ENCODE assay signal across 1 cellular context in the genomic region with DNA sequence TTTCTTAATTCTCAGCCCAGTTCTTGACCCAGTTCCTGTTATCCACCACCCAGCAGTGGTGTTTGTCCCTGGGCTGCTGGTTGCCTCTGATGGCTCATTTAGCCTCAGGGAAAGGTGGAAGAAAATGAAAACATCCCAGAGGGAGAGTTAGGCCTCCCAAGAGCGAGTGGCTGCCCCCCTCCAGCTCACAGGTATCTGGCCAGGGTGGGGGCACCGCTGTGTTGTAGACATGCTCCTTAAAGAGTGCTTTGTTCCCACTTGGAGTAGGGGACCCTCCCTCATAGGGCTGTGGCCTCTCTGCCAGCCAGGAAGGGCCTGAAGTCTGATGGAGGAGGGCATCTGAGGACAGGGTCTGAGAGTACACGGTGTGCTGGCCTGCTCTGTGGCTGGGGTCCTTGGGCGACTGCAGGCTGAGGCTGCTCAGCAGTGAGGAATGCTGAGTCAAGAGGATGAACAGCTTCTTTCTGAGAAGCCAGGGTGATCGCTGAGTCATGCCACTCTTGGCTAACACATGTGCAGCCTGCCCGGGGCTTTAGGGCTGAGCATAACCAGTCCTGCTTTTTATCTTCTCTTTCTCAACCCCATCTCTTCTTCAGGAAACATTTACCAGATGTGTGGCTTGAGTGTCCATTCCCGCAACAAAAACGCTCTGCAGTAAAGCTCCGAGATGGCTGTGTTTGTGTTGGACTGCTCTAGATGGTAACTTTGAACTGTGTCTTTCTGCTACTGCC.
TF ChIP-seq lines count a peak whose summit lies in the region.

No MANE protein-coding gene starts in this region.

TF ChIP-seq in K562, 482 proteins besides CTCF, POLR2A, EP300 and RAD21 (continued from another document):
- TF ChIP-seq, protein P1, sequence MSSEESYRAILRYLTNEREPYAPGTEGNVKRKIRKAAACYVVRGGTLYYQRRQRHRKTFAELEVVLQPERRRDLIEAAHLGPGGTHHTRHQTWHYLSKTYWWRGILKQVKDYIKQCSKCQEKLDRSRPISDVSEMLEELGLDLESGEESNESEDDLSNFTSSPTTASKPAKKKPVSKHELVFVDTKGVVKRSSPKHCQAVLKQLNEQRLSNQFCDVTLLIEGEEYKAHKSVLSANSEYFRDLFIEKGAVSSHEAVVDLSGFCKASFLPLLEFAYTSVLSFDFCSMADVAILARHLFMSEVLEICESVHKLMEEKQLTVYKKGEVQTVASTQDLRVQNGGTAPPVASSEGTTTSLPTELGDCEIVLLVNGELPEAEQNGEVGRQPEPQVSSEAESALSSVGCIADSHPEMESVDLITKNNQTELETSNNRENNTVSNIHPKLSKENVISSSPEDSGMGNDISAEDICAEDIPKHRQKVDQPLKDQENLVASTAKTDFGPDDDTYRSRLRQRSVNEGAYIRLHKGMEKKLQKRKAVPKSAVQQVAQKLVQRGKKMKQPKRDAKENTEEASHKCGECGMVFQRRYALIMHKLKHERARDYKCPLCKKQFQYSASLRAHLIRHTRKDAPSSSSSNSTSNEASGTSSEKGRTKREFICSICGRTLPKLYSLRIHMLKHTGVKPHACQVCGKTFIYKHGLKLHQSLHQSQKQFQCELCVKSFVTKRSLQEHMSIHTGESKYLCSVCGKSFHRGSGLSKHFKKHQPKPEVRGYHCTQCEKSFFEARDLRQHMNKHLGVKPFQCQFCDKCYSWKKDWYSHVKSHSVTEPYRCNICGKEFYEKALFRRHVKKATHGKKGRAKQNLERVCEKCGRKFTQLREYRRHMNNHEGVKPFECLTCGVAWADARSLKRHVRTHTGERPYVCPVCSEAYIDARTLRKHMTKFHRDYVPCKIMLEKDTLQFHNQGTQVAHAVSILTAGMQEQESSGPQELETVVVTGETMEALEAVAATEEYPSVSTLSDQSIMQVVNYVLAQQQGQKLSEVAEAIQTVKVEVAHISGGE (CRISPR knock-in tag; IDR thresholded peaks at IDR 0.05): 0 out of 6 replicates have a peak, but pooled peaks of 1 of the 3 experiments have one; percentile 14
- no peak; the same call in 1 of the 2 replicates for TF ChIP-seq ZKSCAN1 (IDR thresholded peaks at IDR 0.05; ENCODE audit: low read depth, low read length)
- TF ChIP-seq, protein P2, sequence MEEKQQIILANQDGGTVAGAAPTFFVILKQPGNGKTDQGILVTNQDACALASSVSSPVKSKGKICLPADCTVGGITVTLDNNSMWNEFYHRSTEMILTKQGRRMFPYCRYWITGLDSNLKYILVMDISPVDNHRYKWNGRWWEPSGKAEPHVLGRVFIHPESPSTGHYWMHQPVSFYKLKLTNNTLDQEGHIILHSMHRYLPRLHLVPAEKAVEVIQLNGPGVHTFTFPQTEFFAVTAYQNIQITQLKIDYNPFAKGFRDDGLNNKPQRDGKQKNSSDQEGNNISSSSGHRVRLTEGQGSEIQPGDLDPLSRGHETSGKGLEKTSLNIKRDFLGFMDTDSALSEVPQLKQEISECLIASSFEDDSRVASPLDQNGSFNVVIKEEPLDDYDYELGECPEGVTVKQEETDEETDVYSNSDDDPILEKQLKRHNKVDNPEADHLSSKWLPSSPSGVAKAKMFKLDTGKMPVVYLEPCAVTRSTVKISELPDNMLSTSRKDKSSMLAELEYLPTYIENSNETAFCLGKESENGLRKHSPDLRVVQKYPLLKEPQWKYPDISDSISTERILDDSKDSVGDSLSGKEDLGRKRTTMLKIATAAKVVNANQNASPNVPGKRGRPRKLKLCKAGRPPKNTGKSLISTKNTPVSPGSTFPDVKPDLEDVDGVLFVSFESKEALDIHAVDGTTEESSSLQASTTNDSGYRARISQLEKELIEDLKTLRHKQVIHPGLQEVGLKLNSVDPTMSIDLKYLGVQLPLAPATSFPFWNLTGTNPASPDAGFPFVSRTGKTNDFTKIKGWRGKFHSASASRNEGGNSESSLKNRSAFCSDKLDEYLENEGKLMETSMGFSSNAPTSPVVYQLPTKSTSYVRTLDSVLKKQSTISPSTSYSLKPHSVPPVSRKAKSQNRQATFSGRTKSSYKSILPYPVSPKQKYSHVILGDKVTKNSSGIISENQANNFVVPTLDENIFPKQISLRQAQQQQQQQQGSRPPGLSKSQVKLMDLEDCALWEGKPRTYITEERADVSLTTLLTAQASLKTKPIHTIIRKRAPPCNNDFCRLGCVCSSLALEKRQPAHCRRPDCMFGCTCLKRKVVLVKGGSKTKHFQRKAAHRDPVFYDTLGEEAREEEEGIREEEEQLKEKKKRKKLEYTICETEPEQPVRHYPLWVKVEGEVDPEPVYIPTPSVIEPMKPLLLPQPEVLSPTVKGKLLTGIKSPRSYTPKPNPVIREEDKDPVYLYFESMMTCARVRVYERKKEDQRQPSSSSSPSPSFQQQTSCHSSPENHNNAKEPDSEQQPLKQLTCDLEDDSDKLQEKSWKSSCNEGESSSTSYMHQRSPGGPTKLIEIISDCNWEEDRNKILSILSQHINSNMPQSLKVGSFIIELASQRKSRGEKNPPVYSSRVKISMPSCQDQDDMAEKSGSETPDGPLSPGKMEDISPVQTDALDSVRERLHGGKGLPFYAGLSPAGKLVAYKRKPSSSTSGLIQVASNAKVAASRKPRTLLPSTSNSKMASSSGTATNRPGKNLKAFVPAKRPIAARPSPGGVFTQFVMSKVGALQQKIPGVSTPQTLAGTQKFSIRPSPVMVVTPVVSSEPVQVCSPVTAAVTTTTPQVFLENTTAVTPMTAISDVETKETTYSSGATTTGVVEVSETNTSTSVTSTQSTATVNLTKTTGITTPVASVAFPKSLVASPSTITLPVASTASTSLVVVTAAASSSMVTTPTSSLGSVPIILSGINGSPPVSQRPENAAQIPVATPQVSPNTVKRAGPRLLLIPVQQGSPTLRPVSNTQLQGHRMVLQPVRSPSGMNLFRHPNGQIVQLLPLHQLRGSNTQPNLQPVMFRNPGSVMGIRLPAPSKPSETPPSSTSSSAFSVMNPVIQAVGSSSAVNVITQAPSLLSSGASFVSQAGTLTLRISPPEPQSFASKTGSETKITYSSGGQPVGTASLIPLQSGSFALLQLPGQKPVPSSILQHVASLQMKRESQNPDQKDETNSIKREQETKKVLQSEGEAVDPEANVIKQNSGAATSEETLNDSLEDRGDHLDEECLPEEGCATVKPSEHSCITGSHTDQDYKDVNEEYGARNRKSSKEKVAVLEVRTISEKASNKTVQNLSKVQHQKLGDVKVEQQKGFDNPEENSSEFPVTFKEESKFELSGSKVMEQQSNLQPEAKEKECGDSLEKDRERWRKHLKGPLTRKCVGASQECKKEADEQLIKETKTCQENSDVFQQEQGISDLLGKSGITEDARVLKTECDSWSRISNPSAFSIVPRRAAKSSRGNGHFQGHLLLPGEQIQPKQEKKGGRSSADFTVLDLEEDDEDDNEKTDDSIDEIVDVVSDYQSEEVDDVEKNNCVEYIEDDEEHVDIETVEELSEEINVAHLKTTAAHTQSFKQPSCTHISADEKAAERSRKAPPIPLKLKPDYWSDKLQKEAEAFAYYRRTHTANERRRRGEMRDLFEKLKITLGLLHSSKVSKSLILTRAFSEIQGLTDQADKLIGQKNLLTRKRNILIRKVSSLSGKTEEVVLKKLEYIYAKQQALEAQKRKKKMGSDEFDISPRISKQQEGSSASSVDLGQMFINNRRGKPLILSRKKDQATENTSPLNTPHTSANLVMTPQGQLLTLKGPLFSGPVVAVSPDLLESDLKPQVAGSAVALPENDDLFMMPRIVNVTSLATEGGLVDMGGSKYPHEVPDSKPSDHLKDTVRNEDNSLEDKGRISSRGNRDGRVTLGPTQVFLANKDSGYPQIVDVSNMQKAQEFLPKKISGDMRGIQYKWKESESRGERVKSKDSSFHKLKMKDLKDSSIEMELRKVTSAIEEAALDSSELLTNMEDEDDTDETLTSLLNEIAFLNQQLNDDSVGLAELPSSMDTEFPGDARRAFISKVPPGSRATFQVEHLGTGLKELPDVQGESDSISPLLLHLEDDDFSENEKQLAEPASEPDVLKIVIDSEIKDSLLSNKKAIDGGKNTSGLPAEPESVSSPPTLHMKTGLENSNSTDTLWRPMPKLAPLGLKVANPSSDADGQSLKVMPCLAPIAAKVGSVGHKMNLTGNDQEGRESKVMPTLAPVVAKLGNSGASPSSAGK (IDR thresholded peaks at IDR 0.05): peak; percentile 75
- peak in 1 of 2 experiments; percentile 79; a peak in 3 of 4 replicates for TF ChIP-seq ARNT (IDR thresholded peaks at IDR 0.05)
- TF ChIP-seq LEF1 (IDR thresholded peaks at IDR 0.05): peak; percentile 60; the same call in 1 of the 2 replicates
- peak; percentile 87 for TF ChIP-seq MYC (IDR thresholded peaks at IDR 0.05; ENCODE audit: low read depth, low read length)
- no peak for TF ChIP-seq MYC (CRISPR knock-in tag; IDR thresholded peaks at IDR 0.05; ENCODE audit: borderline replicate concordance, low read depth)
- 0 out of 2 replicates have a peak, but pooled peaks have one; percentile 9 for TF ChIP-seq MIER1 (IDR thresholded peaks at IDR 0.05; ENCODE audit: low read depth)
- TF ChIP-seq SRSF9 (IDR thresholded peaks at IDR 0.05; ENCODE audit: borderline replicate concordance, low read depth, low read length): no peak
- TF ChIP-seq MEF2A (IDR thresholded peaks at IDR 0.05; ENCODE audit: control insufficient read depth, low read depth, low read length): no peak
- peak; percentile 13 for TF ChIP-seq NEUROD1 (IDR thresholded peaks at IDR 0.05; ENCODE audit: borderline replicate concordance, low read depth, low read length, partially characterized antibody)
- peak; percentile 74 for TF ChIP-seq STAT5A (IDR thresholded peaks at IDR 0.05; ENCODE audit: borderline replicate concordance, low read length)
- 0 out of 2 replicates have a peak, but pooled peaks have one; percentile 17 for TF ChIP-seq TSC22D4 (tag; IDR thresholded peaks at IDR 0.05)
- peak; percentile 9 for TF ChIP-seq TBP (optimal IDR thresholded peaks at IDR 0.05; ENCODE audit: low read depth, low read length)
- no peak for TF ChIP-seq ZNF75A (CRISPR knock-in tag; IDR thresholded peaks at IDR 0.05)
- no peak for TF ChIP-seq BCL6 (CRISPR knock-in tag; IDR thresholded peaks at IDR 0.05)
- 0 out of 2 replicates have a peak, but pooled peaks have one; percentile 9 for TF ChIP-seq ETV1 (tag; conservative IDR thresholded peaks at IDR 0.05; ENCODE audit: low read depth)
- TF ChIP-seq NBN (IDR thresholded peaks at IDR 0.05; ENCODE audit: low read depth): 0 out of 2 replicates have a peak, but pooled peaks have one; percentile 70
- 0 out of 4 replicates have a peak, but pooled peaks of 1 of the 2 experiments have one; percentile 30 for TF ChIP-seq FOXK2 (conservative IDR thresholded peaks at IDR 0.05 in 1 of 2, IDR thresholded peaks at IDR 0.05 in 1 of 2; ENCODE audit: low read depth in 2 of 2)
- TF ChIP-seq NFE2L1 (tag; IDR thresholded peaks at IDR 0.05; ENCODE audit: borderline replicate concordance, low read depth): peak; percentile 91
- TF ChIP-seq, protein P3, sequence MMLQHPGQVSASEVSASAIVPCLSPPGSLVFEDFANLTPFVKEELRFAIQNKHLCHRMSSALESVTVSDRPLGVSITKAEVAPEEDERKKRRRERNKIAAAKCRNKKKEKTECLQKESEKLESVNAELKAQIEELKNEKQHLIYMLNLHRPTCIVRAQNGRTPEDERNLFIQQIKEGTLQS (IDR thresholded peaks at IDR 0.05): peak; percentile 81
- TF ChIP-seq, protein P3 (CRISPR knock-in tag; conservative IDR thresholded peaks at IDR 0.05): no peak
- TF ChIP-seq, protein P4, sequence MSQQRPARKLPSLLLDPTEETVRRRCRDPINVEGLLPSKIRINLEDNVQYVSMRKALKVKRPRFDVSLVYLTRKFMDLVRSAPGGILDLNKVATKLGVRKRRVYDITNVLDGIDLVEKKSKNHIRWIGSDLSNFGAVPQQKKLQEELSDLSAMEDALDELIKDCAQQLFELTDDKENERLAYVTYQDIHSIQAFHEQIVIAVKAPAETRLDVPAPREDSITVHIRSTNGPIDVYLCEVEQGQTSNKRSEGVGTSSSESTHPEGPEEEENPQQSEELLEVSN (IDR thresholded peaks at IDR 0.05; ENCODE audit: borderline replicate concordance in 1 of 2, extremely low read depth in 1 of 2, insufficient read depth in 1 of 2, insufficient read length in 1 of 2, low read depth in 1 of 2, low read length in 1 of 2, poor library complexity in 1 of 2, severe bottlenecking in 1 of 2): peak; percentile 50 to 53
- TF ChIP-seq EZH2 (IDR thresholded peaks at IDR 0.05; ENCODE audit: borderline replicate concordance, low read depth, low read length): no peak
- peak; percentile 99 for TF ChIP-seq C11orf30 (IDR thresholded peaks at IDR 0.05; ENCODE audit: low read depth)
- TF ChIP-seq, protein P5, sequence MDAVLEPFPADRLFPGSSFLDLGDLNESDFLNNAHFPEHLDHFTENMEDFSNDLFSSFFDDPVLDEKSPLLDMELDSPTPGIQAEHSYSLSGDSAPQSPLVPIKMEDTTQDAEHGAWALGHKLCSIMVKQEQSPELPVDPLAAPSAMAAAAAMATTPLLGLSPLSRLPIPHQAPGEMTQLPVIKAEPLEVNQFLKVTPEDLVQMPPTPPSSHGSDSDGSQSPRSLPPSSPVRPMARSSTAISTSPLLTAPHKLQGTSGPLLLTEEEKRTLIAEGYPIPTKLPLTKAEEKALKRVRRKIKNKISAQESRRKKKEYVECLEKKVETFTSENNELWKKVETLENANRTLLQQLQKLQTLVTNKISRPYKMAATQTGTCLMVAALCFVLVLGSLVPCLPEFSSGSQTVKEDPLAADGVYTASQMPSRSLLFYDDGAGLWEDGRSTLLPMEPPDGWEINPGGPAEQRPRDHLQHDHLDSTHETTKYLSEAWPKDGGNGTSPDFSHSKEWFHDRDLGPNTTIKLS (IDR thresholded peaks at IDR 0.05; ENCODE audit: borderline replicate concordance, low read depth): peak; percentile 60; the same call in 1 of the 2 replicates
- peak; percentile 66 to 68; a peak in 3 of 4 replicates for TF ChIP-seq TRIM24 (IDR thresholded peaks at IDR 0.05)
- TF ChIP-seq SRF (CRISPR knock-in tag; IDR thresholded peaks at IDR 0.05): 0 out of 4 replicates have a peak, but pooled peaks of 1 of the 2 experiments have one; percentile 29
- 0 out of 2 replicates have a peak, but pooled peaks have one; percentile 19 for TF ChIP-seq GABPB1 (CRISPR knock-in tag; IDR thresholded peaks at IDR 0.05)
- peak; percentile 87 for TF ChIP-seq TAF9B (IDR thresholded peaks at IDR 0.05; ENCODE audit: partially characterized antibody)
- no peak for TF ChIP-seq ZNF174 (CRISPR knock-in tag; IDR thresholded peaks at IDR 0.05)
- peak; percentile 85; the same call in 1 of the 2 replicates for TF ChIP-seq CTBP1 (IDR thresholded peaks at IDR 0.05; ENCODE audit: borderline replicate concordance)
- TF ChIP-seq NRF1 (conservative IDR thresholded peaks at IDR 0.05 in 1 of 2, IDR thresholded peaks at IDR 0.05 in 1 of 2): peak; percentile 73 to 79
- peak; percentile 86 for TF ChIP-seq ARID1B (IDR thresholded peaks at IDR 0.05)
- TF ChIP-seq ZEB2 (IDR thresholded peaks at IDR 0.05): peak; percentile 44; the same call in 1 of the 2 replicates
